Comparison of ENCODE assay signal across 33 cellular contexts in genomic region chr1:152535774-152536173, GRCh38. TPM values are rescaled to one million over a fixed set of nuclear protein-coding genes. Genes with fewer than 3 reads are reported as not detected.
"Had no signal": no experiment of that assay in that cellular context is flagged by ENCODE, and none has a peak within 500 bp of the region (broad histone marks: within the 10 kb centered on the region; RNA-seq: fewer than 3 reads in every experiment).

No MANE protein-coding gene starts in this region.

- H3K4me1 ChIP-seq: stomach, suprapubic skin, thyroid gland, tibial artery, tibial nerve, transverse colon, upper lobe of left lung, upper lobe of right lung, uterus, vagina had no signal

- H3K27me3 ChIP-seq: suprapubic skin, testis, thyroid gland, tibial nerve, upper lobe of left lung, upper lobe of right lung, uterus, vagina had no signal

- DNase-seq: stimulated activated CD4-positive, alpha-beta T cell treated with anti-CD3 and anti-CD28 coated beads, Interleukin-2, amount 100 ng/mL, for 48 hours; stimulated activated CD4-positive, alpha-beta T cell treated with anti-CD3 and anti-CD28 coated beads, Interleukin-4, amount 100 ng/mL, for 1 hour; stimulated activated CD4-positive, alpha-beta T cell treated with anti-CD3 and anti-CD28 coated beads, Interleukin-4, amount 100 ng/mL, for 24 hours; stimulated activated CD4-positive, alpha-beta T cell treated with anti-CD3 and anti-CD28 coated beads, Interleukin-4, amount 100 ng/mL, for 4 hours; stimulated activated CD8-positive, alpha-beta memory T cell treated with anti-CD3 and anti-CD28 coated beads, Interleukin-4, amount 100 ng/mL, for 48 hours; stimulated activated naive B cell treated with anti-CD40 and anti-IgM and Interleukin-4, amounts not matched to agents 10 μg/mL and 1 μg/mL and 100 μg/mL, for 72 hours; stimulated activated naive CD4-positive, alpha-beta T cell; stimulated activated naive CD4-positive, alpha-beta T cell treated with Interleukin-2 at 50 U/mL for 16 hours; stimulated activated naive CD8-positive, alpha-beta T cell treated with anti-CD3 and anti-CD28 coated beads, Interleukin-15, amount 100 ng/mL, for 72 hours; stimulated activated naive CD8-positive, alpha-beta T cell treated with anti-CD3 and anti-CD28 coated beads, Interleukin-15, Interleukin-2, amounts not matched to agents 100 U/mL and 50 U/mL, for 24 hours; stomach; substantia nigra; testis; thyroid gland; tibial artery; transverse colon; trophoblast cell; upper lobe of left lung; upper lobe of right lung; uterus had no signal

- H3K36me3 Mint-ChIP-seq: stimulated activated effector memory CD8-positive, alpha-beta T cell treated with anti-CD3 and anti-CD28 coated beads, Interleukin-12 subunit alpha, Interleukin-12 subunit beta, amount 100 ng/mL, for 72 hours; stimulated activated memory B cell treated with anti-CD40 and anti-IgM and Interleukin-4, amounts not matched to agents 10 μg/mL and 1 μg/mL and 100 μg/mL, for 72 hours; type B pancreatic cell had no signal

- H3K4me1 Mint-ChIP-seq: stimulated activated effector memory CD8-positive, alpha-beta T cell treated with anti-CD3 and anti-CD28 coated beads, Interleukin-12 subunit alpha, Interleukin-12 subunit beta, amount 100 ng/mL, for 72 hours; stimulated activated memory B cell treated with anti-CD40 and anti-IgM and Interleukin-4, amounts not matched to agents 10 μg/mL and 1 μg/mL and 100 μg/mL, for 72 hours; stimulated activated naive B cell treated with anti-CD40 and anti-IgM and Interleukin-4, amounts not matched to agents 10 μg/mL and 1 μg/mL and 100 μg/mL, for 72 hours; stimulated activated naive CD8-positive, alpha-beta T cell treated with anti-CD3 and anti-CD28 coated beads, Interleukin-15, amount 100 ng/mL, for 72 hours had no signal

- H3K27ac Mint-ChIP-seq: stimulated activated effector memory CD8-positive, alpha-beta T cell treated with anti-CD3 and anti-CD28 coated beads, Interleukin-12 subunit alpha, Interleukin-12 subunit beta, amount 100 ng/mL, for 72 hours; stimulated activated memory B cell treated with anti-CD40 and anti-IgM and Interleukin-4, amounts not matched to agents 10 μg/mL and 1 μg/mL and 100 μg/mL, for 72 hours; stimulated activated naive B cell treated with anti-CD40 and anti-IgM and Interleukin-4, amounts not matched to agents 10 μg/mL and 1 μg/mL and 100 μg/mL, for 72 hours; stimulated activated naive CD8-positive, alpha-beta T cell treated with anti-CD3 and anti-CD28 coated beads, Interleukin-15, amount 100 ng/mL, for 72 hours; stimulated activated naive CD8-positive, alpha-beta T cell treated with anti-CD3 and anti-CD28 coated beads, Interleukin-15, Interleukin-2, amounts not matched to agents 100 ng/mL and 50 ng/mL, for 24 hours; type B pancreatic cell had no signal

- FAIRE-seq: urothelium cell line had no signal

- H3K27ac ChIP-seq: stomach, suprapubic skin, testis, thoracic aorta, thyroid gland, tibial artery, tibial nerve, transverse colon, upper lobe of left lung, upper lobe of right lung, uterus, vagina had no signal

- H3K27me3 Mint-ChIP-seq: type B pancreatic cell had no signal

- ATAC-seq: stimulated activated effector memory CD8-positive, alpha-beta T cell treated with anti-CD3 and anti-CD28 coated beads, Interleukin-12 subunit alpha, Interleukin-12 subunit beta, amount 100 ng/mL, for 72 hours; stimulated activated memory B cell treated with anti-CD40 and anti-IgM and Interleukin-4, amounts not matched to agents 10 μg/mL and 1 μg/mL and 100 μg/mL, for 72 hours; stimulated activated naive B cell treated with anti-CD40 and anti-IgM and Interleukin-4, amounts not matched to agents 10 μg/mL and 1 μg/mL and 100 μg/mL, for 72 hours; stimulated activated naive CD8-positive, alpha-beta T cell treated with anti-CD3 and anti-CD28 coated beads, Interleukin-15, amount 100 ng/mL, for 72 hours; stimulated activated naive CD8-positive, alpha-beta T cell treated with anti-CD3 and anti-CD28 coated beads, Interleukin-15, Interleukin-2, amounts not matched to agents 100 U/mL and 50 U/mL, for 24 hours; upper lobe of right lung had no signal

- H3K9me3 Mint-ChIP-seq: stimulated activated effector memory CD8-positive, alpha-beta T cell treated with anti-CD3 and anti-CD28 coated beads, Interleukin-12 subunit alpha, Interleukin-12 subunit beta, amount 100 ng/mL, for 72 hours; stimulated activated naive B cell treated with anti-CD40 and anti-IgM and Interleukin-4, amounts not matched to agents 10 μg/mL and 1 μg/mL and 100 μg/mL, for 72 hours; stimulated activated naive CD8-positive, alpha-beta T cell treated with anti-CD3 and anti-CD28 coated beads, Interleukin-15, amount 100 ng/mL, for 72 hours; stimulated activated naive CD8-positive, alpha-beta T cell treated with anti-CD3 and anti-CD28 coated beads, Interleukin-15, Interleukin-2, amounts not matched to agents 100 ng/mL and 50 ng/mL, for 24 hours had no signal

- H3K36me3 ChIP-seq: stomach, suprapubic skin, thoracic aorta, thyroid gland, tibial artery, tibial nerve, transverse colon, upper lobe of left lung, upper lobe of right lung, uterus, vagina had no signal

- H3K4me3 ChIP-seq: stomach, suprapubic skin, testis, thoracic aorta, thyroid gland, tibial artery, tibial nerve, transverse colon, upper lobe of left lung, upper lobe of right lung, uterus, vagina had no signal

- H3K9me3 ChIP-seq: suprapubic skin, testis, thoracic aorta, thyroid gland, tibial artery, transverse colon, upper lobe of left lung, upper lobe of right lung, uterus had no signal

- H3K4me3 Mint-ChIP-seq: stimulated activated effector memory CD8-positive, alpha-beta T cell treated with anti-CD3 and anti-CD28 coated beads, Interleukin-12 subunit alpha, Interleukin-12 subunit beta, amount 100 ng/mL, for 72 hours; stimulated activated memory B cell treated with anti-CD40 and anti-IgM and Interleukin-4, amounts not matched to agents 10 μg/mL and 1 μg/mL and 100 μg/mL, for 72 hours; stimulated activated naive B cell treated with anti-CD40 and anti-IgM and Interleukin-4, amounts not matched to agents 10 μg/mL and 1 μg/mL and 100 μg/mL, for 72 hours; stimulated activated naive CD8-positive, alpha-beta T cell treated with anti-CD3 and anti-CD28 coated beads, Interleukin-15, amount 100 ng/mL, for 72 hours; stimulated activated naive CD8-positive, alpha-beta T cell treated with anti-CD3 and anti-CD28 coated beads, Interleukin-15, Interleukin-2, amounts not matched to agents 100 ng/mL and 50 ng/mL, for 24 hours; type B pancreatic cell had no signal

RNA-seq across cellular contexts. Expression of gene CRCT1, which starts 21.5 kb away (rescaled TPM):
- total RNA-seq: stomach, subcutaneous adipose tissue, temporal lobe, testis, thoracic aorta, thyroid gland, tibial nerve, transverse colon, upper lobe of left lung, upper lobe of right lung, ureter, urinary bladder, uterus had no signal
- polyA plus RNA-seq: urinary bladder had no signal

RNA-seq across cellular contexts. Expression of gene LCE5A, which starts 25.2 kb away (rescaled TPM):
- total RNA-seq: stomach, subcutaneous adipose tissue, temporal lobe, thoracic aorta, thyroid gland, tibial nerve, transverse colon, upper lobe of left lung, upper lobe of right lung, ureter, urinary bladder, uterus, vagina had no signal
- polyA plus RNA-seq: stomach, urinary bladder had no signal

RNA-seq across cellular contexts. Expression of gene LCE3E, which starts 30.8 kb away (rescaled TPM):
- total RNA-seq: stomach, subcutaneous adipose tissue, temporal lobe, testis, thoracic aorta, thyroid gland, tibial nerve, transverse colon, upper lobe of left lung, upper lobe of right lung, ureter, urinary bladder, uterus had no signal
- polyA plus RNA-seq: urinary bladder had no signal

RNA-seq across cellular contexts. Expression of gene LCE3D, which starts 44.5 kb away (rescaled TPM):
- total RNA-seq: stomach, subcutaneous adipose tissue, temporal lobe, testis, thoracic aorta, thyroid gland, tibial nerve, transverse colon, upper lobe of left lung, upper lobe of right lung, ureter, urinary bladder, uterus had no signal
- polyA plus RNA-seq: urinary bladder had no signal
